ENCODE assay signal across 24 cellular contexts in the genomic region with DNA sequence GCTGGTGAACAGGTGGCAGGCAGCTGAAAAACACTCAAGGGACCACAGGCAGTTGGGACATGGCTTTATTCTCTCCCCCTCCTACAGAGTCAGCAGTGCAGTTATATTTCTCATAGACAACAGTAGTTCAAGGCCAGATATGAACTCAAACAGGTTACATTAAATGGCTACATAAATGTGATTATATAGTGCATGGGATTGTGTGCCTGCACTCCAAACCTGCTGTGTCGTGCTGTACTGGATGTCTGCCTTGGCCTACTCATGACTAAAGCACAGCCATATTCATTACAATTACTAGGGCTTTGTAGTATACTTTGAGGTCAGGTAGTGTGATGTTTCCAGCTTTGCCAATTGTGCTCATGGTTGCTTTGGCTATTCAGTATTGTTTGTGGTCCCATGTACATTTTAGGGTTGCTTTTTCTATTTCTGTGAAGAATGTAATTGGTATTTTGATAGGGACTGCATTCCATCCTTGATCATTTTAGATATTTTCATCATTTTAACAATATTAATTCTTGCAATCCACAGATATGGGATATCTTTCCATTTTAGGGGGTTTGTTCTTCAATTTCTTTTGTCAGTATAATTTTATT.
"Had no signal": no experiment of that assay in that cellular context is flagged by ENCODE, and none has a peak within 500 bp of the region (broad histone marks: within the 10 kb centered on the region; RNA-seq: fewer than 3 reads in every experiment).

No MANE protein-coding gene starts in this region.

- ATAC-seq: activated T-cell treated with anti-CD3 and anti-CD28 coated beads, Interleukin-2, amount 50 U/mL, for 72 hours; body of pancreas; heart right ventricle; natural killer cell had no signal

- H3K4me3 ChIP-seq: body of pancreas, heart right ventricle, left ventricle myocardium inferior, thoracic aorta, upper lobe of left lung had no signal

- H3K27me3 Mint-ChIP-seq: activated B cell treated with CpG ODN at 0.5 μM for 24 hours; activated CD4-positive, alpha-beta memory T cell treated with anti-CD3 and anti-CD28 coated beads, Interleukin-2, amount 10 ng/mL, durations not matched to agents 7 days and 5 days; dendritic cell treated with granulocyte-macrophage colony-stimulating factor and Interleukin-4, amounts not matched to agents 40 ng/mL and 50 ng/mL, for 4 days; progenitor cell of endocrine pancreas had no signal

- H3K4me1 ChIP-seq: body of pancreas, heart right ventricle, left ventricle myocardium inferior, upper lobe of left lung had no signal

- H3K27ac Mint-ChIP-seq: activated B cell treated with CpG ODN at 0.5 μM for 24 hours; activated CD4-positive, alpha-beta memory T cell treated with anti-CD3 and anti-CD28 coated beads, Interleukin-2, amount 10 ng/mL, durations not matched to agents 7 days and 5 days; activated T-cell treated with anti-CD3 and anti-CD28 coated beads, Interleukin-2, amount 50 U/mL, for 72 hours; dendritic cell treated with granulocyte-macrophage colony-stimulating factor and Interleukin-4, amounts not matched to agents 40 ng/mL and 50 ng/mL, for 4 days; natural killer cell; progenitor cell of endocrine pancreas; T-helper 1 cell treated with Interleukin-12 subunit alpha and Interleukin-12 subunit beta and Interleukin-4 antibody, amounts not matched to agents 30 μg/mL and 1 μg/mL, for 36 hours had no signal

- H3K36me3 ChIP-seq: heart right ventricle, left ventricle myocardium inferior, thoracic aorta, upper lobe of left lung had no signal

- DNase-seq: activated B cell treated with CpG ODN at 0.5 μM for 24 hours; activated CD4-positive, alpha-beta memory T cell treated with anti-CD3 and anti-CD28 coated beads, Interleukin-2, amount 10 ng/mL, durations not matched to agents 7 days and 5 days; activated CD4-positive, alpha-beta T cell treated with anti-CD3 and anti-CD28 coated beads for 4 hours; activated effector memory CD4-positive, alpha-beta T cell treated with anti-CD3 and anti-CD28 coated beads, Interleukin-2, amount 50 U/mL, for 16 hours; activated naive CD4-positive, alpha-beta T cell treated with anti-CD3 and anti-CD28 coated beads, Interleukin-2, amount 50 U/mL, for 16 hours; activated T-cell treated with anti-CD3 and anti-CD28 coated beads, Interleukin-2, amount 50 U/mL, for 72 hours; anterior cingulate cortex; body of pancreas; effector CD4-positive, alpha-beta T cell; foreskin fibroblast; heart right ventricle; kidney glomerular epithelial cell; left ventricle myocardium inferior; mammary epithelial cell; midbrain; natural killer cell; retina; stimulated activated CD4-positive, alpha-beta T cell treated with anti-CD3 and anti-CD28 coated beads, Interleukin-4, amount 100 ng/mL, for 24 hours; stimulated activated naive CD4-positive, alpha-beta T cell treated with Interleukin-2 at 50 U/mL for 16 hours; upper lobe of left lung had no signal

- H3K27ac ChIP-seq: body of pancreas, heart right ventricle, left ventricle myocardium inferior, thoracic aorta, upper lobe of left lung had no signal

- H3K4me3 Mint-ChIP-seq: activated B cell treated with CpG ODN at 0.5 μM for 24 hours; activated CD4-positive, alpha-beta memory T cell treated with anti-CD3 and anti-CD28 coated beads, Interleukin-2, amount 10 ng/mL, durations not matched to agents 7 days and 5 days; activated T-cell treated with anti-CD3 and anti-CD28 coated beads, Interleukin-2, amount 50 U/mL, for 72 hours; dendritic cell treated with granulocyte-macrophage colony-stimulating factor and Interleukin-4, amounts not matched to agents 40 ng/mL and 50 ng/mL, for 4 days; natural killer cell; T-helper 1 cell treated with Interleukin-12 subunit alpha and Interleukin-12 subunit beta and Interleukin-4 antibody, amounts not matched to agents 30 μg/mL and 1 μg/mL, for 36 hours had no signal

- H3K4me1 Mint-ChIP-seq: activated B cell treated with CpG ODN at 0.5 μM for 24 hours; activated CD4-positive, alpha-beta memory T cell treated with anti-CD3 and anti-CD28 coated beads, Interleukin-2, amount 10 ng/mL, durations not matched to agents 7 days and 5 days; natural killer cell had no signal
